10 cellular contexts compared by ENCODE assay signal in genomic region chr6:79239538-79240168, GRCh38. TPM values are rescaled to one million over a fixed set of nuclear protein-coding genes. Genes with fewer than 3 reads are reported as not detected.
DNase-seq lines count a peak whose midpoint lies in the region; ATAC-seq, FAIRE-seq and TF ChIP-seq lines count a peak whose summit lies in the region.
"Had no signal": no experiment of that assay in that cellular context is flagged by ENCODE, and none has a peak within 500 bp of the region (broad histone marks: within the 10 kb centered on the region; RNA-seq: fewer than 3 reads in every experiment).

No MANE protein-coding gene starts in this region.

- DNase-seq in trophoblast cell (peak; percentile 23 to 82), hypothalamus (lab: John Stamatoyannopoulos, UW) (no peak), kidney (no peak), anterior cingulate cortex (lab: John Stamatoyannopoulos, UW) (no peak)
- DNase-seq: Caco-2 had no signal

- H3K4me1 ChIP-seq in trophoblast cell (ENCODE audit: control insufficient read depth in 1 of 2, insufficient read depth in 2 of 2, low read length in 2 of 2): no peaks in the 10 kb centered on the region
- no peaks in the 10 kb centered on the region for H3K4me1 ChIP-seq in kidney (ENCODE audit: control insufficient read depth in 1 of 2, insufficient read depth in 1 of 2, low read depth in 1 of 2, low read length in 2 of 2)

- FAIRE-seq in kidney (lab: Jason Lieb, UNC): no peak

- no peak overlapping the region for H3K23ac ChIP-seq in trophoblast cell (ENCODE audit: low read length)

- no peak overlapping the region for H3K18ac ChIP-seq in trophoblast cell (ENCODE audit: low read length)

- H4K91ac ChIP-seq in trophoblast cell (ENCODE audit: low read depth, low read length): no peak overlapping the region

- no peak overlapping the region for H4K12ac ChIP-seq in trophoblast cell (ENCODE audit: low read depth, low read length)

- H3K9ac ChIP-seq in trophoblast cell (ENCODE audit: low read length) (no peak overlapping the region), kidney (ENCODE audit: low read length in 2 of 2) (no peak overlapping the region)

- H3K9me3 ChIP-seq in trophoblast cell (ENCODE audit: insufficient read depth, low read depth, low read length): no peaks in the 10 kb centered on the region
- H3K9me3 ChIP-seq in kidney (ENCODE audit: control insufficient read depth in 1 of 2, low read length in 2 of 2): no peaks in the 10 kb centered on the region
- H3K9me3 ChIP-seq: Caco-2 had no signal

- H2BK5ac ChIP-seq in trophoblast cell (ENCODE audit: low read depth, low read length, poor library complexity): no peak overlapping the region

- H3K27ac ChIP-seq in trophoblast cell (ENCODE audit: low read depth, low read length): no peak overlapping the region
- no peak overlapping the region for H3K27ac ChIP-seq in kidney (ENCODE audit: low read depth in 2 of 2, low read length in 2 of 2)
- H3K27ac ChIP-seq: VCaP had no signal

- no CpG with 5 or more reads among the region's 6 CpGs for WGBS in trophoblast cell (ENCODE audit: extremely low coverage, insufficient coverage, insufficient read length)

- H3K4me3 ChIP-seq in trophoblast cell (ENCODE audit: low read depth, low read length): no peak overlapping the region
- H3K4me3 ChIP-seq in kidney (ENCODE audit: low read length in 2 of 2): no peak overlapping the region

- no peak for TF ChIP-seq CTCF in kidney (IDR thresholded peaks at IDR 0.05; ENCODE audit: borderline replicate concordance, extremely low read depth, insufficient read depth)

- H2AK5ac ChIP-seq in trophoblast cell (ENCODE audit: low read length): no peak overlapping the region

- no peaks in the 10 kb centered on the region for H3K79me1 ChIP-seq in trophoblast cell (ENCODE audit: low read length)

- H3K27me3 ChIP-seq in trophoblast cell (ENCODE audit: insufficient read depth, low read length): no peaks in the 10 kb centered on the region

- H3K36me3 ChIP-seq in trophoblast cell (ENCODE audit: control insufficient read depth in 1 of 2, insufficient read depth in 2 of 2, low read length in 2 of 2): no peaks in the 10 kb centered on the region
- H3K36me3 ChIP-seq in kidney (ENCODE audit: control insufficient read depth in 1 of 2, insufficient read depth in 2 of 2, low read length in 2 of 2): no peaks in the 10 kb centered on the region

- no peak overlapping the region for H3K4me2 ChIP-seq in trophoblast cell (ENCODE audit: low read length)

- H2AFZ ChIP-seq in trophoblast cell (ENCODE audit: insufficient read depth, low read length, poor library complexity): no peak overlapping the region

- no peak overlapping the region for H3K4ac ChIP-seq in trophoblast cell (ENCODE audit: low read depth, low read length)

- no peaks in the 10 kb centered on the region for H3K79me2 ChIP-seq in trophoblast cell (ENCODE audit: control insufficient read depth, insufficient read depth, low read length, poor library complexity)

- no peak overlapping the region for H4K8ac ChIP-seq in trophoblast cell (ENCODE audit: low read depth, low read length)

- intact Hi-C loops in kidney (cut with DNase I): no loop called here

- H2BK120ac ChIP-seq in trophoblast cell (ENCODE audit: insufficient read depth, low read length, poor library complexity): no peak overlapping the region

- no peak overlapping the region for H3K14ac ChIP-seq in trophoblast cell (ENCODE audit: low read length)

- no peak overlapping the region for H2BK12ac ChIP-seq in trophoblast cell (ENCODE audit: low read length)

- ATAC-seq in GM18909 (IDR thresholded peaks at IDR 0.05; ENCODE audit: poor library complexity, unreplicated experiment) (peak; percentile 75), GM21717 (IDR thresholded peaks at IDR 0.05; ENCODE audit: unreplicated experiment) (peak; percentile 64), HG03159 (IDR thresholded peaks at IDR 0.05; ENCODE audit: unreplicated experiment) (peak; percentile 55)
- ATAC-seq: stimulated activated effector memory CD8-positive, alpha-beta T cell treated with anti-CD3 and anti-CD28 coated beads, Interleukin-12 subunit alpha, Interleukin-12 subunit beta, amount 100 ng/mL, for 72 hours had no signal

RNA-seq across cellular contexts. Expression of gene HMGN3, which starts 5.2 kb away (rescaled TPM):
- 115 and 123 TPM in 2 replicates for polyA plus RNA-seq in trophoblast cell (2013)
- 110 TPM for total RNA-seq in kidney
- 314 TPM for polyA plus RNA-seq in kidney (ENCODE audit: insufficient read depth, low read depth, low replicate concordance)

Comparison
In these comparisons a context has a peak if more than half of its experiments do, and no peak if none do; other contexts are left out.
1. DNase-seq: peak in trophoblast cell (2 of 2); none in hypothalamus (0 of 51), kidney (single experiment) and anterior cingulate cortex (0 of 58).
2. Peak in every context shown above with its lines, with median percentiles within 50 percentile points of each other: ATAC-seq.